Comparison of ENCODE assay signal across 8 cellular contexts in the genomic region with DNA sequence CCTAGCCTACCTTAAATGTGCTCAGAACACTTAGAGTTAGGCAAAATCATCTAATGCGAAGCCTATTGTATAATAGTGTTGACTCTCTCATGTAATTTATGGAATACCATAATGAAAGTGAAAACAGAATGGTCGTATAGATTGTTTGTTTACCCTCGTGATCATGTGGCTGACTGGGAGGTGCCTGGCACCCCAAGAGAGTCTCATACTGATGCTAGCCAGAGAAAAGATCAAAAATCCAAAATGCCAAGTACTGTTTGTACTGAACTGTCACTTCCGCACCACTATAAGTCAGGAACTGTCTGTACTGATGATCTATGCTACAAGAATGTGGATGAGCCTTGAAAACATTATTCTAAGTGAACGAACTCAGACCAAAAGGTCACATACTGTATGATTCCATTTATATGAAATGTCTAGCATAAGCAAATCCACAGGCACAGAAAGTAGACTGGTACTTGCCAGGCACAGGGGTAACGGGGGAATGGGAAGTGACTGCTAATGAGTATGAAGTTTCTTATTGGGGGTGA. TPM values are rescaled to one million over a fixed set of nuclear protein-coding genes. Genes with fewer than 3 reads are reported as not detected.
DNase-seq lines count a peak whose midpoint lies in the region; ATAC-seq and TF ChIP-seq lines count a peak whose summit lies in the region.

No MANE protein-coding gene starts in this region.

- H3K79me2 ChIP-seq in hepatocyte = peaks cover 95% of the 10 kb centered on the region

- H4K20me1 ChIP-seq in hepatocyte (ENCODE audit: insufficient read depth, poor library complexity, severe bottlenecking) = peaks cover 3% of the 10 kb centered on the region

- no peaks in the 10 kb centered on the region for H3K36me3 ChIP-seq in hepatocyte (replicated peaks; ENCODE audit: insufficient read depth, low read depth)
- peaks cover 49% of the 10 kb centered on the region for H3K36me3 ChIP-seq in SJCRH30

- no peaks in the 10 kb centered on the region for H3K9me3 ChIP-seq in hepatocyte (ENCODE audit: low read depth)
- no peaks in the 10 kb centered on the region for H3K9me3 ChIP-seq in SJCRH30 (replicated peaks)

- H3K4me3 ChIP-seq in astrocyte of the cerebellum (ENCODE audit: low read depth, low read length) = no peak overlapping the region
- H3K4me3 ChIP-seq in hepatocyte = no peak overlapping the region
- H3K4me3 ChIP-seq in SJCRH30 = no peak overlapping the region

- 51% methylated on average over 6 of the region's 6 CpGs for WGBS in hepatocyte (ENCODE audit: low lambda C conversion rate, missing lambda C conversion rate)

- H3K4me1 Mint-ChIP-seq in stimulated activated effector memory CD8-positive, alpha-beta T cell treated with anti-CD3 and anti-CD28 coated beads, Interleukin-12 subunit alpha, Interleukin-12 subunit beta, amount 100 ng/mL, for 72 hours = peaks cover 72% of the 10 kb centered on the region

- peak overlapping the region; percentile 37 for H3K4me3 Mint-ChIP-seq in stimulated activated effector memory CD8-positive, alpha-beta T cell treated with anti-CD3 and anti-CD28 coated beads, Interleukin-12 subunit alpha, Interleukin-12 subunit beta, amount 100 ng/mL, for 72 hours

- H3K4me1 ChIP-seq in hepatocyte (ENCODE audit: insufficient read depth) (peaks cover 68% of the 10 kb centered on the region), SJCRH30 (peaks cover 5% of the 10 kb centered on the region; the same call in 1 of the 2 replicates)

- in situ Hi-C loops in astrocyte of the cerebellum (cut with HindIII; ENCODE audit: low sequenced_read_pairs) = no loop called here

- H3K27me3 ChIP-seq in hepatocyte (no peaks in the 10 kb centered on the region), SJCRH30 (no peaks in the 10 kb centered on the region)

- TF ChIP-seq CTCF in astrocyte of the cerebellum (IDR thresholded peaks at IDR 0.05; ENCODE audit: low read depth, low read length, missing control alignments) (no peak), hepatocyte (IDR thresholded peaks at IDR 0.05; ENCODE audit: poor library complexity) (no peak)

- ATAC-seq in Right ventricle myocardium inferior = peak; percentile 59
- ATAC-seq in stimulated activated effector memory CD8-positive, alpha-beta T cell treated with anti-CD3 and anti-CD28 coated beads, Interleukin-12 subunit alpha, Interleukin-12 subunit beta, amount 100 ng/mL, for 72 hours = no peak
- no peak for ATAC-seq in GM19467 (IDR thresholded peaks at IDR 0.05; ENCODE audit: unreplicated experiment)

- peak overlapping the region; percentile 61 for H3K4me2 ChIP-seq in hepatocyte

- peaks cover 79% of the 10 kb centered on the region for H3K36me3 Mint-ChIP-seq in stimulated activated effector memory CD8-positive, alpha-beta T cell treated with anti-CD3 and anti-CD28 coated beads, Interleukin-12 subunit alpha, Interleukin-12 subunit beta, amount 100 ng/mL, for 72 hours

- DNase-seq in Right ventricle myocardium inferior (ENCODE audit: missing footprints) = no peak
- DNase-seq in cardiac septum (ENCODE audit: low spot score) = no peak
- peak; percentile 75 for DNase-seq in astrocyte of the cerebellum (ENCODE audit: low read depth)
- DNase-seq in hepatocyte (ENCODE audit: low spot score) = peak; percentile 73
- no peak for DNase-seq in stimulated activated effector memory CD8-positive, alpha-beta T cell treated with anti-CD3 and anti-CD28 coated beads, Interleukin-12 subunit alpha, Interleukin-12 subunit beta, amount 100 ng/mL, for 72 hours (ENCODE audit: low spot score in 2 of 2)
- DNase-seq in cerebellar nuclear complex (lab: John Stamatoyannopoulos, UW) = no peak
- no peak for DNase-seq in SJCRH30

- peak overlapping the region; percentile 76 for H3K27ac ChIP-seq in hepatocyte
- no peak overlapping the region for H3K27ac ChIP-seq in SJCRH30

- H2AFZ ChIP-seq in hepatocyte = no peak overlapping the region

- no peaks in the 10 kb centered on the region for H3K9me3 Mint-ChIP-seq in stimulated activated effector memory CD8-positive, alpha-beta T cell treated with anti-CD3 and anti-CD28 coated beads, Interleukin-12 subunit alpha, Interleukin-12 subunit beta, amount 100 ng/mL, for 72 hours

- H3K27ac Mint-ChIP-seq in stimulated activated effector memory CD8-positive, alpha-beta T cell treated with anti-CD3 and anti-CD28 coated beads, Interleukin-12 subunit alpha, Interleukin-12 subunit beta, amount 100 ng/mL, for 72 hours = peak overlapping the region; percentile 32

- no peaks in the 10 kb centered on the region for H3K9me2 ChIP-seq in hepatocyte (replicated peaks; ENCODE audit: insufficient read depth)

- intact Hi-C loops in Right ventricle myocardium inferior (cut with DNase I) = no loop called here
- intact Hi-C loops in cardiac septum (cut with DNase I) = loop anchor here (2.0 kb wide), 1 partner anchor 15 kb away; no protein-coding TSS in a partner anchor

RNA-seq across cellular contexts. Expression of gene ZMYND8, which starts 22.4 kb away (rescaled TPM):
- total RNA-seq in Right ventricle myocardium inferior = 36.1 TPM
- 25.7 TPM for total RNA-seq in cardiac septum
- total RNA-seq in hepatocyte = 28.9 and 30.3 TPM in 2 replicates
- polyA plus RNA-seq in hepatocyte = 34.3 and 43.1 TPM in 2 replicates
- 45.4 and 45.8 TPM in 2 replicates for total RNA-seq in SJCRH30 (2014; rRNA removed; shearing (Covaris generic))

Comparison
In these comparisons a context has a peak if more than half of its experiments do, and no peak if none do; other contexts are left out.
1. DNase-seq: peak in astrocyte of the cerebellum (single experiment) and hepatocyte (single experiment); none in Right ventricle myocardium inferior (single experiment), cardiac septum (single experiment), stimulated activated effector memory CD8-positive, alpha-beta T cell treated with anti-CD3 and anti-CD28 coated beads, Interleukin-12 subunit alpha, Interleukin-12 subunit beta, amount 100 ng/mL, for 72 hours (0 of 2), cerebellar nuclear complex (0 of 2) and SJCRH30 (0 of 2).